In genomic region chrX:152847281-152847680, GRCh38 we compare ENCODE assay signal across 18 cellular contexts.
"Had no signal": no experiment of that assay in that cellular context is flagged by ENCODE, and none has a peak within 500 bp of the region (broad histone marks: within the 10 kb centered on the region; RNA-seq: fewer than 3 reads in every experiment).

No MANE protein-coding gene starts in this region.

- H3K9me3 ChIP-seq: gastrocnemius medialis, heart left ventricle, prostate gland, right lobe of liver had no signal

- H3K4me1 Mint-ChIP-seq: nephron had no signal

- H3K4me3 ChIP-seq: gastrocnemius medialis, heart left ventricle, prostate gland, right lobe of liver, smooth muscle cell had no signal

- H3K27me3 Mint-ChIP-seq: dendritic cell treated with granulocyte-macrophage colony-stimulating factor and Interleukin-4, amounts not matched to agents 40 ng/mL and 50 ng/mL, for 4 days had no signal

- H3K9me3 Mint-ChIP-seq: dendritic cell treated with granulocyte-macrophage colony-stimulating factor and Interleukin-4, amounts not matched to agents 40 ng/mL and 50 ng/mL, for 4 days had no signal

- H3K4me1 ChIP-seq: gastrocnemius medialis, prostate gland, right lobe of liver had no signal

- ATAC-seq: gastrocnemius medialis; heart left ventricle; right lobe of liver; stimulated activated naive CD8-positive, alpha-beta T cell treated with anti-CD3 and anti-CD28 coated beads, Interleukin-15, Interleukin-2, amounts not matched to agents 100 U/mL and 50 U/mL, for 24 hours had no signal

- DNase-seq: activated CD4-positive, alpha-beta T cell treated with anti-CD3 and anti-CD28 coated beads for 1 hour; activated CD4-positive, alpha-beta T cell treated with anti-CD3 and anti-CD28 coated beads, Interleukin-2, amount 50 U/mL, for 4 hours; activated naive CD4-positive, alpha-beta T cell treated with Interleukin-2 at 50 U/mL for 16 hours; activated T-cell treated with anti-CD3 and anti-CD28 coated beads for 4 hours; anterior cingulate cortex; brain microvascular endothelial cell; endodermal cell; erythroblast; gastrocnemius medialis; heart left ventricle; occipital lobe; right lobe of liver; stimulated activated naive CD8-positive, alpha-beta T cell treated with anti-CD3 and anti-CD28 coated beads, Interleukin-15, Interleukin-2, amounts not matched to agents 100 U/mL and 50 U/mL, for 24 hours; trophoblast cell had no signal

- H3K4me3 Mint-ChIP-seq: dendritic cell treated with granulocyte-macrophage colony-stimulating factor and Interleukin-4, amounts not matched to agents 40 ng/mL and 50 ng/mL, for 4 days; endodermal cell; nephron had no signal

- H3K4me2 ChIP-seq: smooth muscle cell had no signal

- H3K27ac Mint-ChIP-seq: dendritic cell treated with granulocyte-macrophage colony-stimulating factor and Interleukin-4, amounts not matched to agents 40 ng/mL and 50 ng/mL, for 4 days; endodermal cell; nephron had no signal

- H3K36me3 ChIP-seq: brain microvascular endothelial cell, gastrocnemius medialis, prostate gland had no signal

- H3K27me3 ChIP-seq: brain microvascular endothelial cell, gastrocnemius medialis, heart left ventricle, right lobe of liver had no signal

- H3K27ac ChIP-seq: brain microvascular endothelial cell, gastrocnemius medialis, heart left ventricle, prostate gland, right lobe of liver had no signal
